In the genomic region with DNA sequence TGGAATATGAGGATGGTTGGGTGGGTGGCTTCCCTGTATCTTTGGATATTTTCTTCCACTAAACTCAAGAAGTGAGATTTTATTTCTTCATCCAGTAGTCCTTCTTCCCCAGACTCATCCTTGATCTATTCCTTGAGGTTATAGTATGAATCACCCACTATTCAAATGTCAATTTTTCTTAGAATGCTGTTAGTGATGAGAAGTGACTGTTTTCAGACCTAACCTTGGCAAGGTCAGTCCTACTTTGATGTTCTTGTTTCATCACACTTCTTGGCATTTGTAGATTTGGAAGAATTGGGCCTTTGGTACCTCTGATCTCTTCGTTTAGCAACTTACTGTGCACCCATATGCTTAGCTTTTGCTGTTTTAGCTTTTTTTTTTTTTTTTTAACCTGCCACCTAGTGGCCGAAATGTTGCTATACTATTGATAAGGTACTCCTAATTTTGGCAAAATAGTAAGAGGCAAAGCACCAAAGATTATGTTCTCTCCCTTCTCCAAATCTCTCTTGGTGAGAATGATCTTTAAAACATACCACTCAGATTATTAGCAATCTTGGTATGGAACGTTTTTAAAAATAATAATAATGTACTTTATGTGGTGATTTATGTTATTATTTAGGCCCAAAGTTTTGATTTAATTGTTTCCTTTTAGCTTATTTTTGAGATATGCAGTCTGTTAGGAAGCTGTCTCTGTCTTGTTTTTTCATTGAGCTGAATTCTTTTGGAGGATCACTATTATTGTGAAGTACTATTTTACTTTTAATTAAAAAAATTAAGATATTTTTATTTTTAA, we compare ENCODE assay signal across 8 cellular contexts. TPM values are rescaled to one million over a fixed set of nuclear protein-coding genes. Genes with fewer than 3 reads are reported as not detected.
DNase-seq lines count a peak whose midpoint lies in the region; ATAC-seq and TF ChIP-seq lines count a peak whose summit lies in the region.

No MANE protein-coding gene starts in this region.

- H3K4me3 ChIP-seq in Caco-2 (ENCODE audit: low read depth, low read length) (no peak overlapping the region), SK-N-SH (ENCODE audit: low read depth in 2 of 2, low read length in 1 of 2) (no peak overlapping the region; a peak in 1 of 4 replicates), esophagus muscularis mucosa (no peak overlapping the region)

- no peaks in the 10 kb centered on the region for H3K9me2 ChIP-seq in SK-N-SH

- no peaks in the 10 kb centered on the region for H3K9me3 Mint-ChIP-seq in Caco-2 (ENCODE audit: unreplicated experiment)

- peak; percentile 57 for TF ChIP-seq RAD21 in SK-N-SH (IDR thresholded peaks at IDR 0.05; ENCODE audit: low read length)

- BruUV-seq in Caco-2 (replicated peaks; lab: Mats Ljungman, UMichigan) = no TSS peak

- no peak for TF ChIP-seq POLR2A in esophagus muscularis mucosa (IDR thresholded peaks at IDR 0.05; ENCODE audit: low read depth)

- H3F3A ChIP-seq in SK-N-SH (replicated peaks; ENCODE audit: insufficient read depth) = peaks cover 7% of the 10 kb centered on the region

- peaks cover 57% of the 10 kb centered on the region for H3K79me2 ChIP-seq in SK-N-SH (ENCODE audit: insufficient read depth)

- peak; percentile 53 to 68 for TF ChIP-seq CTCF in Caco-2 (IDR thresholded peaks at IDR 0.05; ENCODE audit: insufficient read depth in 1 of 2, low read depth in 1 of 2, low read length in 1 of 2, severe bottlenecking in 1 of 2, unreplicated experiment in 1 of 2)
- TF ChIP-seq CTCF in SK-N-SH (IDR thresholded peaks at IDR 0.05) = peak; percentile 85
- peak; percentile 49 to 64 (median 62) for TF ChIP-seq CTCF in esophagus muscularis mucosa (IDR thresholded peaks at IDR 0.05)
- no peak for TF ChIP-seq CTCF in omental fat pad (IDR thresholded peaks at IDR 0.05)

- no peaks in the 10 kb centered on the region; the same call in 1 of the 2 replicates for H3K36me3 ChIP-seq in Caco-2 (ENCODE audit: control insufficient read depth, insufficient read depth, low read length)
- H3K36me3 ChIP-seq in SK-N-SH (replicated peaks in 1 of 2; ENCODE audit: control insufficient read depth in 1 of 2, insufficient read depth in 2 of 2, low read length in 1 of 2) = peaks cover 0 to 24% of the 10 kb centered on the region in 2 experiments
- no peaks in the 10 kb centered on the region for H3K36me3 ChIP-seq in esophagus muscularis mucosa

- TF ChIP-seq EP300 in SK-N-SH (IDR thresholded peaks at IDR 0.05; ENCODE audit: borderline replicate concordance in 1 of 2, low read depth in 1 of 2, low read length in 1 of 2) (no peak), esophagus muscularis mucosa (IDR thresholded peaks at IDR 0.05) (no peak)

- no peak overlapping the region for H3K9ac ChIP-seq in SK-N-SH

- H3K27ac Mint-ChIP-seq in Caco-2 (ENCODE audit: unreplicated experiment) = no peak overlapping the region

- H3K27ac ChIP-seq in SK-N-SH (ENCODE audit: low read depth in 2 of 2, low read length in 1 of 2) = peak overlapping the region; percentile 40 to 44
- no peak overlapping the region for H3K27ac ChIP-seq in esophagus muscularis mucosa (replicated peaks in 1 of 4)

- ATAC-seq in GM18858 (IDR thresholded peaks at IDR 0.05; ENCODE audit: unreplicated experiment) (peak; percentile 38), HG03565 (IDR thresholded peaks at IDR 0.05; ENCODE audit: unreplicated experiment) (peak; percentile 49), omental fat pad (ENCODE audit: low FRiP score) (peak; percentile 75), GM21528 (IDR thresholded peaks at IDR 0.05; ENCODE audit: low FRiP score, unreplicated experiment) (no peak)

- H3K9me3 ChIP-seq in Caco-2 (no peaks in the 10 kb centered on the region), SK-N-SH (no peaks in the 10 kb centered on the region), esophagus muscularis mucosa (no peaks in the 10 kb centered on the region)

- POLR2A ChIA-PET in Caco-2 (lab: Charles Lee) (interaction anchor here (0.6 to 1.0 kb wide), 6 partner anchors 15 to 175 kb away, joined by 3 to 22 read pairs (median 5); a partner anchor contains a TSS), SK-N-SH (lab: Yijun Ruan, JAX) (interaction anchor here (1.1 kb wide), 1 partner anchor 14 kb away, joined by 3 read pairs; no protein-coding TSS in a partner anchor)

- no peaks in the 10 kb centered on the region for H3K4me1 Mint-ChIP-seq in Caco-2 (ENCODE audit: low read depth, unreplicated experiment)

- H3K4me1 ChIP-seq in Caco-2 (no peaks in the 10 kb centered on the region), SK-N-SH (ENCODE audit: control insufficient read depth in 1 of 2, insufficient read depth in 2 of 2, low read depth in 1 of 2, low read length in 1 of 2) (peaks cover 4 to 13% of the 10 kb centered on the region in 2 experiments; a peak in 2 of 4 replicates), esophagus muscularis mucosa (peaks cover 0 to 7% (median 2%) of the 10 kb centered on the region in 4 donors)

- H2AFZ ChIP-seq in SK-N-SH (ENCODE audit: low read depth) = no peak overlapping the region

- H3K27me3 Mint-ChIP-seq in Caco-2 (ENCODE audit: insufficient read depth, unreplicated experiment) = no peaks in the 10 kb centered on the region

- no peaks in the 10 kb centered on the region for H3K27me3 ChIP-seq in Caco-2 (replicated peaks; ENCODE audit: control insufficient read depth, insufficient read depth, low read length)
- no peaks in the 10 kb centered on the region for H3K27me3 ChIP-seq in SK-N-SH (ENCODE audit: insufficient read depth)
- no peaks in the 10 kb centered on the region for H3K27me3 ChIP-seq in esophagus muscularis mucosa

- DNase-seq in Caco-2 = peak in 1 of 2 experiments; percentile 43
- peak; percentile 49 for DNase-seq in SK-N-SH
- DNase-seq in esophagus muscularis mucosa (ENCODE audit: extremely low spot score) = no peak
- DNase-seq in omental fat pad (ENCODE audit: low spot score) = no peak
- DNase-seq in NCI-H2107 (lab: John Stamatoyannopoulos, UW) = no peak

- CTCF ChIA-PET in Caco-2 (lab: Charles Lee) (interaction anchor here (0.5 to 1.6 kb wide), 23 partner anchors 10 to 416 kb away, joined by 3 to 26 read pairs (median 4); a partner anchor contains a TSS), SK-N-SH (lab: Yijun Ruan, JAX) (interaction anchor here (0.6 to 2.3 kb wide), 26 partner anchors 9 to 366 kb away, joined by 3 to 20 read pairs (median 4); a partner anchor contains a TSS)

- 3% methylated on average over 3 of the region's 3 CpGs for WGBS in SK-N-SH (ENCODE audit: low lambda C conversion rate)
- WGBS in esophagus muscularis mucosa = 6% methylated on average over 3 of the region's 3 CpGs

- H3K4me3 Mint-ChIP-seq in Caco-2 (ENCODE audit: unreplicated experiment) = no peak overlapping the region

- 0 out of 2 replicates have a peak, but pooled peaks cover 5% of the 10 kb centered on the region for H4K20me1 ChIP-seq in SK-N-SH (ENCODE audit: insufficient read depth)

- peak overlapping the region; percentile 26; the same call in 1 of the 2 replicates for H3K4me2 ChIP-seq in SK-N-SH

- peaks cover 4% of the 10 kb centered on the region for H3K36me3 Mint-ChIP-seq in Caco-2 (ENCODE audit: insufficient read depth, unreplicated experiment)

- intact Hi-C loops in Caco-2 (cut with micrococcal nuclease; ENCODE audit: unreplicated experiment) (loop anchor here (2.0 to 5.0 kb wide), 4 partner anchors 15 to 357 kb away; a partner anchor contains a TSS), esophagus muscularis mucosa (cut with DNase I) (loop anchor here (2.0 to 5.0 kb wide), 2 partner anchors 173 to 357 kb away; a partner anchor contains a TSS)

TF ChIP-seq in SK-N-SH, 30 proteins besides CTCF, POLR2A, EP300 and RAD21:
- TF ChIP-seq FOXJ3 (CRISPR knock-in tag; IDR thresholded peaks at IDR 0.05) (no peak), TCF12 (IDR thresholded peaks at IDR 0.05) (no peak), SMC3 (IDR thresholded peaks at IDR 0.05; ENCODE audit: low read depth, low read length) (peak; percentile 51), EZH2phosphoT487 (IDR thresholded peaks at IDR 0.05; ENCODE audit: borderline replicate concordance, low read depth) (no peak), ELF1 (IDR thresholded peaks at IDR 0.05) (no peak)
- TF ChIP-seq, protein P1, sequence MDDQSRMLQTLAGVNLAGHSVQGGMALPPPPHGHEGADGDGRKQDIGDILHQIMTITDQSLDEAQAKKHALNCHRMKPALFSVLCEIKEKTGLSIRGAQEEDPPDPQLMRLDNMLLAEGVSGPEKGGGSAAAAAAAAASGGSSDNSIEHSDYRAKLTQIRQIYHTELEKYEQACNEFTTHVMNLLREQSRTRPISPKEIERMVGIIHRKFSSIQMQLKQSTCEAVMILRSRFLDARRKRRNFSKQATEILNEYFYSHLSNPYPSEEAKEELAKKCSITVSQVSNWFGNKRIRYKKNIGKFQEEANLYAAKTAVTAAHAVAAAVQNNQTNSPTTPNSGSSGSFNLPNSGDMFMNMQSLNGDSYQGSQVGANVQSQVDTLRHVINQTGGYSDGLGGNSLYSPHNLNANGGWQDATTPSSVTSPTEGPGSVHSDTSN (IDR thresholded peaks at IDR 0.05) = peak; percentile 15; the same call in 1 of the 2 replicates

RNA-seq across cellular contexts. Expression of a gene that starts 16.5 kb away (rescaled TPM):
- total RNA-seq in Caco-2 (2022) (16.3 and 19.6 TPM in 2 replicates), esophagus muscularis mucosa (10 to 100 TPM; 13.7 to 16.8 (median 14.8) TPM), omental fat pad (10 to 100 TPM in 3 of 4 donors, 1 to 10 TPM in 1; 9.8 to 21.9 (median 14.2) TPM)
- polyA plus RNA-seq in SK-N-SH (2012; rRNA removed) = 5.7 and 6.6 TPM in 2 replicates
- polyA plus RNA-seq in SK-N-SH (2012; cell fraction: cytosol; rRNA removed) = 11.0 and 12.2 TPM in 2 replicates
- 2.3 and 3.6 TPM in 2 replicates for polyA plus RNA-seq in SK-N-SH (2012; cell fraction: nucleus; rRNA removed)

Comparison
In these comparisons a context has a peak if more than half of its experiments do, and no peak if none do; other contexts are left out.
1. CTCF ChIP-seq: peak in Caco-2 (2 of 2), SK-N-SH (single experiment) and esophagus muscularis mucosa (3 of 3); none in omental fat pad (0 of 3).
2. H3K27ac ChIP-seq: peak in SK-N-SH (2 of 2); none in esophagus muscularis mucosa (0 of 4).